ENCODE assay signal across 8 cellular contexts in genomic region chr1:201828820-201829774, GRCh38. TPM values are rescaled to one million over a fixed set of nuclear protein-coding genes. Genes with fewer than 3 reads are reported as not detected.
A peak's percentile ranks its signal among the peaks of the same experiment; 100 is the strongest.
DNase-seq lines count a peak whose midpoint lies in the region; ATAC-seq, FAIRE-seq and TF ChIP-seq lines count a peak whose summit lies in the region.

TSS of gene IPO9 (plus strand) at chr1:201829157. CDS start at chr1:201829210, 53 bp downstream.

- peak within 1 kb of the TSS; percentile 76 for H2BK120ac ChIP-seq in H1 (replicated peaks; ENCODE audit: low read depth, low read length)
- no peak within 1 kb of the TSS for H2BK120ac ChIP-seq in mesenchymal stem cell (ENCODE audit: low read depth, low read length)

- H2AK5ac ChIP-seq in H1 (ENCODE audit: low read depth, low read length): 0 out of 2 replicates have a peak within 1 kb of the TSS, but pooled peaks have one; percentile 68
- no peak within 1 kb of the TSS for H2AK5ac ChIP-seq in mesenchymal stem cell (ENCODE audit: low read length, severe bottlenecking)

- H3K23ac ChIP-seq in H1 (ENCODE audit: insufficient read length): no peak within 1 kb of the TSS
- peak within 1 kb of the TSS; percentile 77 to 80 for H3K23ac ChIP-seq in mesenchymal stem cell (ENCODE audit: low read length in 2 of 2)

- POLR2A ChIA-PET in Caco-2 (lab: Charles Lee): interaction anchor here (0.9 kb wide), 1 partner anchor 13 kb away, joined by 4 read pairs; no protein-coding TSS in a partner anchor
- POLR2A ChIA-PET in H1 (lab: Charles Lee; ENCODE audit: partially characterized antibody): interaction anchor here (0.6 to 1.8 kb wide), 16 partner anchors 13 to 390 kb away, joined by 3 to 11 read pairs (median 3); partner anchors contain the start of gene ELF3

- H3K27me3 ChIP-seq in Caco-2 (replicated peaks; ENCODE audit: control insufficient read depth, insufficient read depth, low read length): no peaks in the 10 kb centered on the region
- no peaks in the 10 kb centered on the region for H3K27me3 ChIP-seq in H1 (replicated peaks in 1 of 4; ENCODE audit: control insufficient read depth in 3 of 4, extremely low read depth in 1 of 4, insufficient read depth in 3 of 4, low read length in 3 of 4)
- no peaks in the 10 kb centered on the region for H3K27me3 ChIP-seq in mesenchymal stem cell (ENCODE audit: control insufficient read depth in 1 of 2, insufficient read depth in 1 of 2, low read length in 2 of 2)

- no peaks in the 10 kb centered on the region for H3K27me3 Mint-ChIP-seq in Caco-2 (ENCODE audit: insufficient read depth, unreplicated experiment)

- TF ChIP-seq POLR2A in H1 (IDR thresholded peaks at IDR 0.05; ENCODE audit: control extremely low read depth in 1 of 2, low read depth in 2 of 2, low read length in 2 of 2): peak; percentile 42 to 85

- peak within 1 kb of the TSS; percentile 99 for H3K56ac ChIP-seq in H1 (replicated peaks; ENCODE audit: insufficient read length, low read depth, low read length)

- peaks cover 38 to 50% of the 10 kb centered on the region in 2 experiments for H3K79me2 ChIP-seq in H1 (ENCODE audit: control insufficient read depth in 1 of 2, insufficient read depth in 2 of 2, low read length in 2 of 2)

- no peaks in the 10 kb centered on the region for H3K9me3 Mint-ChIP-seq in Caco-2 (ENCODE audit: unreplicated experiment)

- peak within 1 kb of the TSS; percentile 67 to 68 for H3K4me2 ChIP-seq in H1 (ENCODE audit: insufficient read depth in 1 of 2, low read depth in 2 of 2, low read length in 2 of 2)
- peak within 1 kb of the TSS; percentile 73 for H3K4me2 ChIP-seq in mesenchymal stem cell (ENCODE audit: low read length, poor library complexity, severe bottlenecking)

- peak within 1 kb of the TSS; percentile 93 to 100 (median 97) for H3K9ac ChIP-seq in H1 (replicated peaks in 1 of 4; ENCODE audit: extremely low read depth in 1 of 4, low read depth in 3 of 4, low read length in 3 of 4)
- H3K9ac ChIP-seq in mesenchymal stem cell (ENCODE audit: low read length): peak within 1 kb of the TSS; percentile 99

- DNase-seq in Caco-2 (peak; percentile 92 to 96), HTR-8/SVneo (ENCODE audit: insufficient read length, low spot score) (peak; percentile 96), NOMO-1 treated with dmso at 0.1 percent for 144 hours (lab: John Stamatoyannopoulos, UW; ENCODE audit: unreplicated experiment) (peak; percentile 88), H1 (ENCODE audit: low read depth in 1 of 2, low spot score in 2 of 2) (peak; percentile 82 to 99), mesenchymal stem cell (peak; percentile 92)
- DNase-seq in activated CD8-positive, alpha-beta memory T cell treated with anti-CD3 and anti-CD28 coated beads for 48 hours (ENCODE audit: low read depth in 2 of 3, low spot score in 2 of 3): peak; percentile 90 to 93 (median 91)
- peak; percentile 88 for DNase-seq in stimulated activated CD8-positive, alpha-beta memory T cell treated with anti-CD3 and anti-CD28 coated beads, Interleukin-12 subunit alpha, Interleukin-12 subunit beta, amount 100 ng/mL, for 24 hours (ENCODE audit: extremely low read depth)

- H3K27ac ChIP-seq in H1 (ENCODE audit: low read depth, low read length) (peak within 1 kb of the TSS; percentile 96), mesenchymal stem cell (ENCODE audit: low read length, poor library complexity, severe bottlenecking) (peak within 1 kb of the TSS; percentile 62)

- H2AFZ ChIP-seq in H1 (ENCODE audit: low read length) (peak within 1 kb of the TSS; percentile 88; the same call in 1 of the 2 replicates), mesenchymal stem cell (ENCODE audit: low read depth, low read length) (peak within 1 kb of the TSS; percentile 46)

- H3K18ac ChIP-seq in H1 (ENCODE audit: extremely low read depth, low read length) (peak within 1 kb of the TSS; percentile 99), mesenchymal stem cell (ENCODE audit: low read depth in 1 of 2, low read length in 2 of 2) (peak within 1 kb of the TSS; percentile 91 to 98)

- WGBS in H1 (ENCODE audit: extremely low coverage in 1 of 2, insufficient coverage in 1 of 2, insufficient read length in 1 of 2, insufficient replicate concordance in 2 of 2, low coverage in 1 of 2, low lambda C conversion rate in 2 of 2, missing lambda C conversion rate in 1 of 2), 2 experiments: 2% methylated on average over 55 of the region's 58 CpGs; no CpG with 5 or more reads in 1 of the 2 experiments
- WGBS in mesenchymal stem cell: under 1% methylated on average over 57 of the region's 58 CpGs

- TF ChIP-seq EP300 in H1 (IDR thresholded peaks at IDR 0.05; ENCODE audit: borderline replicate concordance in 1 of 2, low read depth in 2 of 2, low read length in 2 of 2): no peak

- H4K91ac ChIP-seq in H1 (replicated peaks; ENCODE audit: insufficient read length, low read length): peak within 1 kb of the TSS; percentile 94
- H4K91ac ChIP-seq in mesenchymal stem cell (ENCODE audit: low read length): peak within 1 kb of the TSS; percentile 89

- intact Hi-C loops in Caco-2 (cut with micrococcal nuclease; ENCODE audit: unreplicated experiment): no loop called here

- H2BK20ac ChIP-seq in H1 (ENCODE audit: low read length): no peak within 1 kb of the TSS

- H3K4ac ChIP-seq in H1 (replicated peaks; ENCODE audit: insufficient read length, low read depth, low read length) (peak within 1 kb of the TSS; percentile 13), mesenchymal stem cell (ENCODE audit: low read depth in 1 of 2, low read length in 2 of 2) (peak within 1 kb of the TSS; percentile 49 to 61)

- H3K9me3 ChIP-seq in Caco-2 (no peaks in the 10 kb centered on the region), H1 (ENCODE audit: insufficient read depth in 2 of 2, low read depth in 1 of 2, low read length in 1 of 2) (no peaks in the 10 kb centered on the region), mesenchymal stem cell (ENCODE audit: control insufficient read depth, low read length) (no peaks in the 10 kb centered on the region)

- CTCF ChIA-PET in Caco-2 (lab: Charles Lee): interaction anchor here (1.0 to 1.2 kb wide), 6 partner anchors 10 to 247 kb away, joined by 3 to 4 read pairs (median 3); no protein-coding TSS in a partner anchor
- CTCF ChIA-PET in H1 (lab: Charles Lee; ENCODE audit: partially characterized antibody): interaction anchor here (0.8 to 4.1 kb wide), 13 partner anchors 8 to 317 kb away, joined by 3 to 19 read pairs (median 4); no protein-coding TSS in a partner anchor

- H3K14ac ChIP-seq in H1 (ENCODE audit: insufficient read length): peak within 1 kb of the TSS; percentile 35
- H3K14ac ChIP-seq in mesenchymal stem cell (ENCODE audit: low read length in 2 of 2): peak within 1 kb of the TSS in 1 of 2 experiments; percentile 92

- H3K4me3 Mint-ChIP-seq in Caco-2 (ENCODE audit: unreplicated experiment): peak within 1 kb of the TSS; percentile 93

- peak; percentile 80 for ATAC-seq in GM21360 (IDR thresholded peaks at IDR 0.05; ENCODE audit: unreplicated experiment)

- peak within 1 kb of the TSS; percentile 95; the same call in 1 of the 2 replicates for H2BK12ac ChIP-seq in H1 (ENCODE audit: low read depth, low read length)
- H2BK12ac ChIP-seq in mesenchymal stem cell (ENCODE audit: low read length in 2 of 2): peak within 1 kb of the TSS in 1 of 2 experiments; percentile 70

- TF ChIP-seq CTCF in Caco-2 (IDR thresholded peaks at IDR 0.05; ENCODE audit: insufficient read depth in 1 of 2, low read depth in 1 of 2, low read length in 1 of 2, severe bottlenecking in 1 of 2, unreplicated experiment in 1 of 2) (peak; percentile 91 to 92), H1 (IDR thresholded peaks at IDR 0.05; ENCODE audit: control extremely low read depth in 1 of 3, insufficient read depth in 1 of 3, low read depth in 1 of 3, low read length in 3 of 3) (peak; percentile 77 to 97 (median 80))

- H2BK15ac ChIP-seq in H1 (ENCODE audit: low read length): 0 out of 2 replicates have a peak within 1 kb of the TSS, but pooled peaks have one; percentile 75
- no peak within 1 kb of the TSS for H2BK15ac ChIP-seq in mesenchymal stem cell (ENCODE audit: low read depth, poor library complexity, severe bottlenecking)

- peak within 1 kb of the TSS; percentile 99 for H4K5ac ChIP-seq in H1 (ENCODE audit: insufficient read length, low read depth, low read length)

- H3K36me3 ChIP-seq in Caco-2 (ENCODE audit: control insufficient read depth, insufficient read depth, low read length) (no peaks in the 10 kb centered on the region), H1 (ENCODE audit: control insufficient read depth in 2 of 4, insufficient read depth in 4 of 4, low read length in 3 of 4) (no peaks in the 10 kb centered on the region; a peak in 1 of 8 replicates), mesenchymal stem cell (ENCODE audit: control insufficient read depth in 1 of 2, insufficient read depth in 2 of 2, low read depth in 1 of 2, low read length in 2 of 2) (peaks cover 0 to 14% of the 10 kb centered on the region in 2 experiments)

- H3K4me1 Mint-ChIP-seq in Caco-2 (ENCODE audit: low read depth, unreplicated experiment): peaks cover 21% of the 10 kb centered on the region

- peaks cover 11 to 14% of the 10 kb centered on the region in 2 experiments for H4K20me1 ChIP-seq in H1 (replicated peaks in 1 of 2; ENCODE audit: control insufficient read depth in 1 of 2, insufficient read depth in 2 of 2, low read length in 2 of 2)

- H3K4me3 ChIP-seq in Caco-2 (ENCODE audit: low read depth, low read length): peak within 1 kb of the TSS; percentile 80
- H3K4me3 ChIP-seq in H1 (ENCODE audit: extremely low read depth in 1 of 4, insufficient read depth in 2 of 4, low read depth in 3 of 4, low read length in 4 of 4): peak within 1 kb of the TSS; percentile 79 to 100 (median 98)
- H3K4me3 ChIP-seq in mesenchymal stem cell (ENCODE audit: insufficient read depth in 1 of 2, low read depth in 1 of 2, low read length in 2 of 2): peak within 1 kb of the TSS; percentile 78 to 99

- peak; percentile 9 for FAIRE-seq in HTR-8/SVneo (lab: Jason Lieb, UNC)
- no peak for FAIRE-seq in H1 (lab: Jason Lieb, UNC)

- peak within 1 kb of the TSS; percentile 100 for H2BK5ac ChIP-seq in H1 (ENCODE audit: low read depth, low read length)
- no peak within 1 kb of the TSS for H2BK5ac ChIP-seq in mesenchymal stem cell (ENCODE audit: low read depth, low read length, poor library complexity, severe bottlenecking)

- H3K36me3 Mint-ChIP-seq in Caco-2 (ENCODE audit: insufficient read depth, unreplicated experiment): peaks cover 26% of the 10 kb centered on the region

- H3K79me1 ChIP-seq in H1 (ENCODE audit: low read depth, low read length) (no peaks in the 10 kb centered on the region), mesenchymal stem cell (replicated peaks; ENCODE audit: low read length, poor library complexity, severe bottlenecking) (peaks cover 6% of the 10 kb centered on the region)

- H3K4me1 ChIP-seq in Caco-2 (peaks cover 11% of the 10 kb centered on the region; the same call in 1 of the 2 replicates), H1 (replicated peaks in 1 of 4; ENCODE audit: control insufficient read depth in 3 of 4, insufficient read depth in 4 of 4, low read length in 3 of 4) (peaks cover 0 to 5% (median 1%) of the 10 kb centered on the region in 4 experiments; a peak in 3 of 7 replicates), mesenchymal stem cell (ENCODE audit: control insufficient read depth, insufficient read depth, low read depth, low read length) (peaks cover 7% of the 10 kb centered on the region)

- H3K23me2 ChIP-seq in H1 (ENCODE audit: low read depth, low read length): 0 out of 2 replicates have a peak, but pooled peaks cover 3% of the 10 kb centered on the region

- H4K8ac ChIP-seq in H1 (ENCODE audit: extremely low read depth, insufficient read depth, low read length) (peak within 1 kb of the TSS; percentile 100; the same call in 1 of the 2 replicates), mesenchymal stem cell (ENCODE audit: low read length) (peak within 1 kb of the TSS; percentile 99)

- peak; percentile 19 to 29; a peak in 1 of 4 replicates for TF ChIP-seq RAD21 in H1 (IDR thresholded peaks at IDR 0.05 in 1 of 2, conservative IDR thresholded peaks at IDR 0.05 in 1 of 2; ENCODE audit: low read depth in 2 of 2, low read length in 2 of 2)

- peak within 1 kb of the TSS; percentile 95 for H3K27ac Mint-ChIP-seq in Caco-2 (ENCODE audit: unreplicated experiment)

- TSS peak; percentile 64 for BruUV-seq in Caco-2 (replicated peaks; lab: Mats Ljungman, UMichigan)

RNA-seq across cellular contexts. Expression of gene IPO9, which starts in this region (rescaled TPM):
- total RNA-seq in Caco-2 (2022): 95.1 and 107 TPM in 2 replicates
- total RNA-seq in H1 (2021; fragmentation: NEBNext Ultra II Directional; extraction: Animal tissue kit (Norgen Biotek cat#: 25700)): 122 and 124 TPM in 2 replicates
- polyA plus RNA-seq in H1 (2011; rRNA removed): 60.4 and 61.0 TPM in 2 replicates
- 52.6 TPM for polyA plus RNA-seq in H1 (2011; cell fraction: cytosol; rRNA removed)
- polyA plus RNA-seq in H1 (2011; cell fraction: nucleus; rRNA removed): 86.1 TPM
- 54.4 to 90.7 TPM (median 74.8 TPM) in 4 replicates for polyA plus RNA-seq in H1 (2012, experiment 1 of 2)
- 10.5 TPM for polyA plus RNA-seq in H1 (2012, experiment 2 of 2)
- 49.5 TPM for polyA plus RNA-seq in H1 (2013, experiment 1 of 2)
- 50.6 TPM for polyA plus RNA-seq in H1 (2013, experiment 2 of 2)
- 108 and 162 TPM in 2 replicates for polyA minus RNA-seq in H1 (2011; rRNA and poly(A)+ RNA removed)
- 54.3 TPM for polyA minus RNA-seq in H1 (2011; cell fraction: cytosol; rRNA and poly(A)+ RNA removed)
- polyA minus RNA-seq in H1 (2011; cell fraction: nucleus; rRNA and poly(A)+ RNA removed): 55.7 TPM
- 30.8 TPM for polyA plus RNA-seq in mesenchymal stem cell (2013, experiment 1 of 2)
- 34.0 TPM for polyA plus RNA-seq in mesenchymal stem cell (2013, experiment 2 of 2)

Comparison
In these comparisons a context has a peak if more than half of its experiments do, and no peak if none do; other contexts are left out.
1. Peak in every context shown above with its lines: DNase-seq, ATAC-seq, H3K4me3 ChIP-seq and H3K27ac ChIP-seq.